Comparison of ENCODE assay signal across 12 cellular contexts in the genomic region with DNA sequence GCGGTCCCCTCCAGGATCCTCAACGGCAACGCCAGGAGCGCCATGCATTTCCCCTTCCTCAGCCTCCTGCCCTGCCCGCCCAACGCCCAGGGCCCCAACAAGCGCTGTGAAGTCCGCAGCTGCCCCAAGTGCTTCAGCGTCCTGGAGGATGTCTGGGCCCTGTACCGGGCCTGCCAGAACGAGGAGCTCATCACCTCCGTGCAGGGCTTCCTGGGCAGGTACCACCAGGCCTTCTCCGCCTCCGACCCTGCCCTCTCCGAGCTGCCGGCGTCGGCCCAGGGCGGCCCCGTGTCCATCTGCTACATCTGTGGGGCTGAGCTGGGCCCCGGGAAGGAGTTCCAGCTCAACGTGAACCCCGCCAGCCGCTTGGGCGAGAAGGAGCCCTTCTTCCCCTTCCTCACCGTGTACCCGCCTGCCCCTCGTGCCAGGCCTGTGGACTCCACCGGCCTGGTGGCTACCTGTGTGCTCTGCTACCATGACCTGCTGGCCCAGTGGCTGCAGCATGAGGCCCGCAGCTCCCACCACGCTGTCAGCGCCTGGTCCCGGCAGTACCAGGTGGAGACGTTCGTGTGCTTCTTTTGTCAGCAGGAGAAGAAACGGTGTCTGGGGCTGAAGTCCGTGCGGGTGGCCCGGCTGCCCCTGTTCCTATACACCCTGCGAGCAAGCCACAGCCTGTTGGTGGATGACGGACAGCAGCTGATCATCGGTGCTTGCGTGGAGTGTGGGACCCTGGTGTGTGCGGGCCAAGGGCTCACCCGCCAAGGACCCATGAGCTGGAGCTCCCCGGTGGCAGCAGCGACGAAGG. TPM values are rescaled to one million over a fixed set of nuclear protein-coding genes. Genes with fewer than 3 reads are reported as not detected.
DNase-seq lines count a peak whose midpoint lies in the region; ATAC-seq and TF ChIP-seq lines count a peak whose summit lies in the region.
"Had no signal": no experiment of that assay in that cellular context is flagged by ENCODE, and none has a peak within 500 bp of the region (broad histone marks: within the 10 kb centered on the region; RNA-seq: fewer than 3 reads in every experiment).

No MANE protein-coding gene starts in this region.

- TF ChIP-seq CTCF in SK-N-SH (IDR thresholded peaks at IDR 0.05) (no peak), astrocyte of the cerebellum (IDR thresholded peaks at IDR 0.05; ENCODE audit: low read depth, low read length, missing control alignments) (no peak), right lobe of liver (IDR thresholded peaks at IDR 0.05) (no peak)

- no peaks in the 10 kb centered on the region for H3K27me3 ChIP-seq in SK-N-SH (ENCODE audit: insufficient read depth)
- H3K27me3 ChIP-seq in right lobe of liver, result no peaks in the 10 kb centered on the region

- WGBS in SK-N-SH (ENCODE audit: low lambda C conversion rate), result 96% methylated on average over 27 of the region's 48 CpGs
- 100% methylated on average over 3 of the region's 48 CpGs for WGBS in right lobe of liver (ENCODE audit: insufficient coverage, low coverage, low lambda C conversion rate, missing lambda C conversion rate)

- no peak for DNase-seq in SK-N-SH
- DNase-seq in astrocyte of the cerebellum (ENCODE audit: low read depth), result no peak
- DNase-seq in right lobe of liver, result peak in 1 of 3 donors; percentile 54
- DNase-seq in stimulated activated naive B cell treated with anti-CD40 and anti-IgM and Interleukin-4, amounts not matched to agents 10 μg/mL and 1 μg/mL and 100 μg/mL, for 72 hours, result no peak
- DNase-seq: activated CD8-positive, alpha-beta T cell treated with anti-CD3 and anti-CD28 coated beads for 36 hours; cerebellar nuclear complex had no signal

- peaks cover 0 to 4% of the 10 kb centered on the region in 2 donors for H3K4me1 Mint-ChIP-seq in stimulated activated naive B cell treated with anti-CD40 and anti-IgM and Interleukin-4, amounts not matched to agents 10 μg/mL and 1 μg/mL and 100 μg/mL, for 72 hours

- in situ Hi-C loops in astrocyte of the cerebellum (cut with HindIII; ENCODE audit: low sequenced_read_pairs), result no loop called here

- no peaks in the 10 kb centered on the region for H3K9me3 ChIP-seq in SK-N-SH
- no peaks in the 10 kb centered on the region for H3K9me3 ChIP-seq in right lobe of liver

- TF ChIP-seq POLR2A in right lobe of liver (IDR thresholded peaks at IDR 0.05), result no peak

- intact Hi-C loops in right lobe of liver (cut with DNase I), result no loop called here

- no peaks in the 10 kb centered on the region for H3K9me3 Mint-ChIP-seq in stimulated activated naive B cell treated with anti-CD40 and anti-IgM and Interleukin-4, amounts not matched to agents 10 μg/mL and 1 μg/mL and 100 μg/mL, for 72 hours
- H3K9me3 Mint-ChIP-seq: activated CD8-positive, alpha-beta T cell treated with anti-CD3 and anti-CD28 coated beads for 36 hours had no signal

- H3F3A ChIP-seq in SK-N-SH (replicated peaks; ENCODE audit: insufficient read depth), result peaks cover 25% of the 10 kb centered on the region

- H3K36me3 Mint-ChIP-seq in stimulated activated naive B cell treated with anti-CD40 and anti-IgM and Interleukin-4, amounts not matched to agents 10 μg/mL and 1 μg/mL and 100 μg/mL, for 72 hours, result peaks cover 0 to 1% of the 10 kb centered on the region in 2 donors

- ATAC-seq in SK-N-SH treated with all-trans-retinoic acid at 6 μM for 48 hours (no peak), right lobe of liver (no peak), GM19395 (IDR thresholded peaks at IDR 0.05; ENCODE audit: unreplicated experiment) (no peak), HG03469 (IDR thresholded peaks at IDR 0.05; ENCODE audit: unreplicated experiment) (no peak), HG02840 (IDR thresholded peaks at IDR 0.05; ENCODE audit: low FRiP score, unreplicated experiment) (no peak)
- no peak for ATAC-seq in stimulated activated naive B cell treated with anti-CD40 and anti-IgM and Interleukin-4, amounts not matched to agents 10 μg/mL and 1 μg/mL and 100 μg/mL, for 72 hours (replicated peaks)
- ATAC-seq: activated CD8-positive, alpha-beta T cell treated with anti-CD3 and anti-CD28 coated beads for 36 hours had no signal

- POLR2A ChIA-PET in SK-N-SH (lab: Yijun Ruan, JAX), result interaction anchor here (0.8 to 1.5 kb wide), 3 partner anchors 9 to 14 kb away, joined by 3 to 5 read pairs (median 4); no protein-coding TSS in a partner anchor

- peak overlapping the region in 1 of 2 experiments; percentile 97; a peak in 2 of 4 replicates for H3K27ac ChIP-seq in SK-N-SH (ENCODE audit: low read depth in 2 of 2, low read length in 1 of 2)
- H3K27ac ChIP-seq in right lobe of liver, result no peak overlapping the region

- no peak overlapping the region for H3K27ac Mint-ChIP-seq in stimulated activated naive B cell treated with anti-CD40 and anti-IgM and Interleukin-4, amounts not matched to agents 10 μg/mL and 1 μg/mL and 100 μg/mL, for 72 hours
- H3K27ac Mint-ChIP-seq: activated CD8-positive, alpha-beta T cell treated with anti-CD3 and anti-CD28 coated beads for 36 hours had no signal

- no peak for TF ChIP-seq RAD21 in SK-N-SH (IDR thresholded peaks at IDR 0.05; ENCODE audit: low read length)

- peak overlapping the region; percentile 47 to 63 for H3K4me3 Mint-ChIP-seq in stimulated activated naive B cell treated with anti-CD40 and anti-IgM and Interleukin-4, amounts not matched to agents 10 μg/mL and 1 μg/mL and 100 μg/mL, for 72 hours
- H3K4me3 Mint-ChIP-seq: activated CD8-positive, alpha-beta T cell treated with anti-CD3 and anti-CD28 coated beads for 36 hours had no signal

- H3K79me2 ChIP-seq in SK-N-SH (ENCODE audit: insufficient read depth), result peaks cover 55% of the 10 kb centered on the region; the same call in 1 of the 2 replicates

- no peaks in the 10 kb centered on the region for H4K20me1 ChIP-seq in SK-N-SH (ENCODE audit: insufficient read depth)

- no peak overlapping the region; the same call in 1 of the 2 replicates for H3K9ac ChIP-seq in SK-N-SH

- peak overlapping the region; percentile 93 for H3K4me2 ChIP-seq in SK-N-SH

- no peaks in the 10 kb centered on the region for H3K9me2 ChIP-seq in SK-N-SH

- CTCF ChIA-PET in SK-N-SH (lab: Yijun Ruan, JAX), result interaction anchor here (0.7 to 7.7 kb wide), 19 partner anchors 9 to 417 kb away, joined by 3 to 122 read pairs (median 15); no protein-coding TSS in a partner anchor

- H3K4me1 ChIP-seq in SK-N-SH (ENCODE audit: control insufficient read depth in 1 of 2, insufficient read depth in 2 of 2, low read depth in 1 of 2, low read length in 1 of 2), result peaks cover 26 to 60% of the 10 kb centered on the region in 2 experiments
- H3K4me1 ChIP-seq in right lobe of liver, result peaks cover 0 to 75% (median 20%) of the 10 kb centered on the region in 4 donors

- peaks cover 73 to 88% of the 10 kb centered on the region in 2 donors for H3K27me3 Mint-ChIP-seq in stimulated activated naive B cell treated with anti-CD40 and anti-IgM and Interleukin-4, amounts not matched to agents 10 μg/mL and 1 μg/mL and 100 μg/mL, for 72 hours

- no peak for TF ChIP-seq EP300 in SK-N-SH (IDR thresholded peaks at IDR 0.05; ENCODE audit: borderline replicate concordance in 1 of 2, low read depth in 1 of 2, low read length in 1 of 2)

- no peak overlapping the region for H2AFZ ChIP-seq in SK-N-SH (ENCODE audit: low read depth)

- H3K4me3 ChIP-seq in SK-N-SH (ENCODE audit: low read depth in 2 of 2, low read length in 1 of 2) (peak overlapping the region; percentile 52 to 65), astrocyte of the cerebellum (ENCODE audit: low read depth, low read length) (peak overlapping the region; percentile 41), right lobe of liver (peak overlapping the region in 2 of 3 donors; percentile 21 to 37)

- no peaks in the 10 kb centered on the region for H3K36me3 ChIP-seq in SK-N-SH (replicated peaks in 1 of 2; ENCODE audit: control insufficient read depth in 1 of 2, insufficient read depth in 2 of 2, low read length in 1 of 2)
- H3K36me3 ChIP-seq in right lobe of liver, result no peaks in the 10 kb centered on the region

TF ChIP-seq in SK-N-SH, 30 proteins besides CTCF, POLR2A, EP300 and RAD21:
- TF ChIP-seq RFX5 (IDR thresholded peaks at IDR 0.05; ENCODE audit: low read length) (no peak), RXRA (IDR thresholded peaks at IDR 0.05; ENCODE audit: borderline replicate concordance, low read depth) (no peak), SIN3A (IDR thresholded peaks at IDR 0.05; ENCODE audit: borderline replicate concordance, low read depth, low read length) (no peak)

TF ChIP-seq in SK-N-SH treated with all-trans-retinoic acid at 6 μM for 48 hours, 23 proteins besides CTCF, POLR2A, EP300 and RAD21 (continues in another document):
- TF ChIP-seq, protein P1, sequence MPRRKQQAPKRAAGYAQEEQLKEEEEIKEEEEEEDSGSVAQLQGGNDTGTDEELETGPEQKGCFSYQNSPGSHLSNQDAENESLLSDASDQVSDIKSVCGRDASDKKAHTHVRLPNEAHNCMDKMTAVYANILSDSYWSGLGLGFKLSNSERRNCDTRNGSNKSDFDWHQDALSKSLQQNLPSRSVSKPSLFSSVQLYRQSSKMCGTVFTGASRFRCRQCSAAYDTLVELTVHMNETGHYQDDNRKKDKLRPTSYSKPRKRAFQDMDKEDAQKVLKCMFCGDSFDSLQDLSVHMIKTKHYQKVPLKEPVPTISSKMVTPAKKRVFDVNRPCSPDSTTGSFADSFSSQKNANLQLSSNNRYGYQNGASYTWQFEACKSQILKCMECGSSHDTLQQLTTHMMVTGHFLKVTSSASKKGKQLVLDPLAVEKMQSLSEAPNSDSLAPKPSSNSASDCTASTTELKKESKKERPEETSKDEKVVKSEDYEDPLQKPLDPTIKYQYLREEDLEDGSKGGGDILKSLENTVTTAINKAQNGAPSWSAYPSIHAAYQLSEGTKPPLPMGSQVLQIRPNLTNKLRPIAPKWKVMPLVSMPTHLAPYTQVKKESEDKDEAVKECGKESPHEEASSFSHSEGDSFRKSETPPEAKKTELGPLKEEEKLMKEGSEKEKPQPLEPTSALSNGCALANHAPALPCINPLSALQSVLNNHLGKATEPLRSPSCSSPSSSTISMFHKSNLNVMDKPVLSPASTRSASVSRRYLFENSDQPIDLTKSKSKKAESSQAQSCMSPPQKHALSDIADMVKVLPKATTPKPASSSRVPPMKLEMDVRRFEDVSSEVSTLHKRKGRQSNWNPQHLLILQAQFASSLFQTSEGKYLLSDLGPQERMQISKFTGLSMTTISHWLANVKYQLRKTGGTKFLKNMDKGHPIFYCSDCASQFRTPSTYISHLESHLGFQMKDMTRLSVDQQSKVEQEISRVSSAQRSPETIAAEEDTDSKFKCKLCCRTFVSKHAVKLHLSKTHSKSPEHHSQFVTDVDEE (CRISPR knock-in tag; IDR thresholded peaks at IDR 0.05), result no peak
- TF ChIP-seq TOX (CRISPR knock-in tag; IDR thresholded peaks at IDR 0.05; ENCODE audit: borderline replicate concordance) (no peak), ZNF70 (CRISPR knock-in tag; IDR thresholded peaks at IDR 0.05) (no peak), SNAI2 (CRISPR knock-in tag; IDR thresholded peaks at IDR 0.05) (no peak)

RNA-seq across cellular contexts. Expression of a gene that starts 58.9 kb away (rescaled TPM):
- polyA plus RNA-seq in SK-N-SH (2012; rRNA removed), result 0.15 and 0.24 TPM in 2 replicates
- polyA plus RNA-seq in SK-N-SH (2012; cell fraction: cytosol; rRNA removed), result 0.17 and 0.23 TPM in 2 replicates
- polyA plus RNA-seq in SK-N-SH (2012; cell fraction: nucleus; rRNA removed), result 0.39 and 0.51 TPM in 2 replicates
- total RNA-seq in right lobe of liver, result not detected
- total RNA-seq: A172; activated CD8-positive, alpha-beta T cell treated with anti-CD3 and anti-CD28 coated beads for 36 hours; RPMI7951 had no signal
